21 cellular contexts compared by ENCODE assay signal in the genomic region with DNA sequence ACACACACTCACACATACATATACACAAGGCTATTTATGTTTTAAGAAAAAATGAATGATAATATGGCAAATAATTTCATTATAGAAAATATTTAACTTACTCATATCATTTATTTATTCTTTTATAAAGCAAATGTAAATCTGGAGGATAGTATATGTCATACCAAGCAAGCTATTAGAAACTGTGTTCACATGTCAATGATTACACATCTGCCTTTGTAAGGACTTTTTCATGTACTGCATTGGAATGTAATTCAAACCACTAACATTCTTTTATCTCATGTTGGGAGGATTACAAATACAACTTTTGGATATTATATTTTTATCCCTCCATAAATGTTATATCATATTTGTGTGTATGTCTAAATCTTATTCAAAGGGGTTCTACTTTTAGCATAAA.
"Had no signal": no experiment of that assay in that cellular context is flagged by ENCODE, and none has a peak within 500 bp of the region (broad histone marks: within the 10 kb centered on the region; RNA-seq: fewer than 3 reads in every experiment).

No MANE protein-coding gene starts in this region.

- DNase-seq: activated CD4-positive, alpha-beta memory T cell treated with anti-CD3 and anti-CD28 coated beads, Interleukin-2, amount 10 ng/mL, durations not matched to agents 7 days and 5 days; activated CD4-positive, alpha-beta T cell treated with anti-CD3 and anti-CD28 coated beads for 36 hours; activated CD4-positive, alpha-beta T cell treated with anti-CD3 and anti-CD28 coated beads, Interleukin-2, amount 50 U/mL, for 1 hour; activated gamma-delta T cell treated with Interleukin-2 at 50 U/mL for 16 hours; activated naive CD4-positive, alpha-beta T cell treated with anti-CD3 and anti-CD28 coated beads, Interleukin-2, amount 10 ng/mL, durations not matched to agents 7 days and 5 days; activated naive CD8-positive, alpha-beta T cell treated with anti-CD3 and anti-CD28 coated beads for 36 hours; activated T-cell treated with anti-CD3 and anti-CD28 coated beads for 4 hours; activated T-cell treated with anti-CD3 and anti-CD28 coated beads, Interleukin-2, amount 50 U/mL, for 48 hours; brain microvascular endothelial cell; caudate nucleus; KG1; NCI-H1092; NCI-H1417; NCI-H2029; NCI-H2107; NCI-H510A treated with DMSO at 0.1 percent for 48 hours; NK-92 treated with Interleukin-12 subunit alpha and Interleukin-12 subunit beta, amount 100 ng/mL, for 24 hours; SIG-M5; T-helper 1 cell; WERI-Rb-1 had no signal

- H3K4me1 Mint-ChIP-seq: activated CD4-positive, alpha-beta memory T cell treated with anti-CD3 and anti-CD28 coated beads, Interleukin-2, amount 10 ng/mL, durations not matched to agents 7 days and 5 days; activated CD4-positive, alpha-beta T cell treated with anti-CD3 and anti-CD28 coated beads for 36 hours; activated naive CD8-positive, alpha-beta T cell treated with anti-CD3 and anti-CD28 coated beads for 36 hours had no signal

- H3K27ac Mint-ChIP-seq: activated CD4-positive, alpha-beta memory T cell treated with anti-CD3 and anti-CD28 coated beads, Interleukin-2, amount 10 ng/mL, durations not matched to agents 7 days and 5 days; activated CD4-positive, alpha-beta T cell treated with anti-CD3 and anti-CD28 coated beads for 36 hours; activated naive CD4-positive, alpha-beta T cell treated with anti-CD3 and anti-CD28 coated beads, Interleukin-2, amount 10 ng/mL, durations not matched to agents 7 days and 5 days; activated naive CD8-positive, alpha-beta T cell treated with anti-CD3 and anti-CD28 coated beads for 36 hours; activated T-helper 2 cell treated with anti-CD3 and anti-CD28 coated beads, Interferon-gamma antibody, Interleukin-2, Interleukin-4, amounts not matched to agents 10 μg/mL and 5 μg/mL and 100 μg/mL, durations not matched to agents 14 hours and 24 hours and 36 hours had no signal

- H3K27ac ChIP-seq: brain microvascular endothelial cell, WERI-Rb-1 had no signal

- H3K27me3 Mint-ChIP-seq: activated CD4-positive, alpha-beta memory T cell treated with anti-CD3 and anti-CD28 coated beads, Interleukin-2, amount 10 ng/mL, durations not matched to agents 7 days and 5 days; activated CD4-positive, alpha-beta T cell treated with anti-CD3 and anti-CD28 coated beads for 36 hours; activated naive CD4-positive, alpha-beta T cell treated with anti-CD3 and anti-CD28 coated beads, Interleukin-2, amount 10 ng/mL, durations not matched to agents 7 days and 5 days; activated naive CD8-positive, alpha-beta T cell treated with anti-CD3 and anti-CD28 coated beads for 36 hours had no signal

- H3K4me3 Mint-ChIP-seq: activated CD4-positive, alpha-beta memory T cell treated with anti-CD3 and anti-CD28 coated beads, Interleukin-2, amount 10 ng/mL, durations not matched to agents 7 days and 5 days; activated CD4-positive, alpha-beta T cell treated with anti-CD3 and anti-CD28 coated beads for 36 hours; activated naive CD4-positive, alpha-beta T cell treated with anti-CD3 and anti-CD28 coated beads, Interleukin-2, amount 10 ng/mL, durations not matched to agents 7 days and 5 days; activated naive CD8-positive, alpha-beta T cell treated with anti-CD3 and anti-CD28 coated beads for 36 hours had no signal

- H3K36me3 ChIP-seq: brain microvascular endothelial cell, WERI-Rb-1 had no signal

- ATAC-seq: activated CD4-positive, alpha-beta T cell treated with anti-CD3 and anti-CD28 coated beads for 36 hours had no signal

- H3K27me3 ChIP-seq: brain microvascular endothelial cell had no signal

- H3K9me3 Mint-ChIP-seq: activated CD4-positive, alpha-beta memory T cell treated with anti-CD3 and anti-CD28 coated beads, Interleukin-2, amount 10 ng/mL, durations not matched to agents 7 days and 5 days; activated naive CD8-positive, alpha-beta T cell treated with anti-CD3 and anti-CD28 coated beads for 36 hours had no signal

- H3K36me3 Mint-ChIP-seq: activated naive CD4-positive, alpha-beta T cell treated with anti-CD3 and anti-CD28 coated beads, Interleukin-2, amount 10 ng/mL, durations not matched to agents 7 days and 5 days; activated naive CD8-positive, alpha-beta T cell treated with anti-CD3 and anti-CD28 coated beads for 36 hours had no signal
